In the genomic region with DNA sequence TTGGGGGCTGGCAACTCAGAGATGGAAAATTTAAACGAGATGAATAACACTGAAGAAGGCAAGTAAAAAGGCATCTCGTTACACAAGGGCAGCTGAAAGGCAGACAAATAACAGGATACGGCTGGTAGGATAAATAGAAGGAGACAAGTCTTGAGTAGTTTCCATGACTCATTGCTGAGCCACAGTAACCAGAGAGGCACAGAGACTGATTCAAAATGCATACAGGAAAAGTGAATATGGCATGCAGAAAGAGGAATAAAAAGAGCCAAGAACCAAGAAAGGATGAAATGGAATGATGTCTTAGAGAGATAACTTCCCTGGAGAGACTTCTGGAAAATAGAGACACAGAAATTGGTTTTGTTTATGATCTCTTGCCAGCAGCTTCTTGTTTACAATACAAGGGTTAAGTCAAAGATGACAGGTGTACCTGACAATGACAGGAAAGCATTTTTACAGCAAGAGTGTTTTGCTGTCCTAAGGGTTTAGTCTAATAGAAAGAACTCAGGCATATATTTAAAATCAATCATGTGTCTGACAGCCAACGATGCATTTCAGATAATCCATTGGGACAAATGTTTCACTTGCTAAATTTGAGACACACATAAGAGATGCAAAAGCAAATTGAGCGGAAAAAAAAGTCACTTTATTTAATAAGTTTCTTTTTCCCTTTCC, we compare ENCODE assay signal across 1 cellular context.
TF ChIP-seq lines count a peak whose summit lies in the region.

No MANE protein-coding gene starts in this region.

TF ChIP-seq in HEK293T, 16 proteins besides CTCF, POLR2A, EP300 and RAD21 (continued from another document):
- TF ChIP-seq, protein P1, sequence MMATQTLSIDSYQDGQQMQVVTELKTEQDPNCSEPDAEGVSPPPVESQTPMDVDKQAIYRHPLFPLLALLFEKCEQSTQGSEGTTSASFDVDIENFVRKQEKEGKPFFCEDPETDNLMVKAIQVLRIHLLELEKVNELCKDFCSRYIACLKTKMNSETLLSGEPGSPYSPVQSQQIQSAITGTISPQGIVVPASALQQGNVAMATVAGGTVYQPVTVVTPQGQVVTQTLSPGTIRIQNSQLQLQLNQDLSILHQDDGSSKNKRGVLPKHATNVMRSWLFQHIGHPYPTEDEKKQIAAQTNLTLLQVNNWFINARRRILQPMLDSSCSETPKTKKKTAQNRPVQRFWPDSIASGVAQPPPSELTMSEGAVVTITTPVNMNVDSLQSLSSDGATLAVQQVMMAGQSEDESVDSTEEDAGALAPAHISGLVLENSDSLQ (IDR thresholded peaks at IDR 0.05) = no peak
- no peak for TF ChIP-seq ELF4 (IDR thresholded peaks at IDR 0.05)
- TF ChIP-seq TARDBP (IDR thresholded peaks at IDR 0.05) = no peak
- no peak for TF ChIP-seq FOXK2 (IDR thresholded peaks at IDR 0.05)
- no peak for TF ChIP-seq SP1 (IDR thresholded peaks at IDR 0.05)
- no peak for TF ChIP-seq HDGF (IDR thresholded peaks at IDR 0.05; ENCODE audit: borderline replicate concordance)
